In genomic region chr1:54542120-54542961, GRCh38 we compare ENCODE assay signal across 8 cellular contexts. TPM values are rescaled to one million over a fixed set of nuclear protein-coding genes. Genes with fewer than 3 reads are reported as not detected.
A peak's percentile ranks its signal among the peaks of the same experiment; 100 is the strongest.
DNase-seq lines count a peak whose midpoint lies in the region; ATAC-seq, FAIRE-seq and TF ChIP-seq lines count a peak whose summit lies in the region.

No MANE protein-coding gene starts in this region.

- no peak for TF ChIP-seq POLR2A in GM12891 (IDR thresholded peaks at IDR 0.05; ENCODE audit: low read depth, low read length)

- FAIRE-seq in GM12891 (lab: Jason Lieb, UNC): peak; percentile 47

- no peaks in the 10 kb centered on the region for H3K36me3 Mint-ChIP-seq in activated CD4-positive, alpha-beta T cell treated with anti-CD3 and anti-CD28 coated beads for 36 hours (ENCODE audit: low read depth)

- no peaks in the 10 kb centered on the region for H3K27me3 ChIP-seq in colonic mucosa
- H3K27me3 ChIP-seq in left lung: peaks cover 0 to 18% of the 10 kb centered on the region in 2 donors

- peak overlapping the region; percentile 58 for H3K27ac Mint-ChIP-seq in activated CD4-positive, alpha-beta T cell treated with anti-CD3 and anti-CD28 coated beads for 36 hours

- POLR2A ChIA-PET in activated CD4-positive, alpha-beta T cell treated with anti-CD3 and anti-CD28 coated beads for 36 hours (lab: Charles Lee): no interaction called here

- no peak for TF ChIP-seq CTCF in colonic mucosa (IDR thresholded peaks at IDR 0.05)
- TF ChIP-seq CTCF in left lung (IDR thresholded peaks at IDR 0.05): peak in 1 of 2 donors; percentile 13

- DNase-seq in GM12891 (ENCODE audit: insufficient read length, low spot score): peak; percentile 52
- DNase-seq in NCI-H2196 treated with DMSO at 0.1 percent for 48 hours (lab: John Stamatoyannopoulos, UW; ENCODE audit: unreplicated experiment): peak; percentile 78
- DNase-seq in activated CD4-positive, alpha-beta T cell treated with anti-CD3 and anti-CD28 coated beads for 36 hours: peak; percentile 79
- DNase-seq in colonic mucosa: peak; percentile 88
- peak; percentile 67 to 92 for DNase-seq in left lung
- peak; percentile 54 for DNase-seq in stimulated activated CD4-positive, alpha-beta T cell treated with anti-CD3 and anti-CD28 coated beads, Interleukin-2, amount 100 ng/mL, for 48 hours

- peak overlapping the region; percentile 74 for H3K4me3 Mint-ChIP-seq in activated CD4-positive, alpha-beta T cell treated with anti-CD3 and anti-CD28 coated beads for 36 hours

- ATAC-seq in HG02938 (IDR thresholded peaks at IDR 0.05; ENCODE audit: unreplicated experiment): peak; percentile 63
- ATAC-seq in activated CD4-positive, alpha-beta T cell treated with anti-CD3 and anti-CD28 coated beads for 36 hours: peak; percentile 89
- peak; percentile 94 for ATAC-seq in left lung
- ATAC-seq in GM19467 (IDR thresholded peaks at IDR 0.05; ENCODE audit: unreplicated experiment): no peak

- peaks cover 18% of the 10 kb centered on the region for H3K4me1 Mint-ChIP-seq in activated CD4-positive, alpha-beta T cell treated with anti-CD3 and anti-CD28 coated beads for 36 hours

- H3K27ac ChIP-seq in colonic mucosa (peak overlapping the region; percentile 69), left lung (peak overlapping the region; percentile 60 to 62)

- intact Hi-C loops in activated CD4-positive, alpha-beta T cell treated with anti-CD3 and anti-CD28 coated beads for 36 hours (cut with DNase I, micrococcal nuclease): loop anchor here in 1 of 2 experiments (1.0 to 5.0 kb wide), 3 partner anchors 173 to 342 kb away; partner anchors contain the start of genes CYB5RL, MRPL37, PARS2 and TTC4
- intact Hi-C loops in colonic mucosa (cut with DNase I): no loop called here
- intact Hi-C loops in left lung (cut with DNase I): no loop called here

- H3K9me3 ChIP-seq in colonic mucosa: no peaks in the 10 kb centered on the region
- no peaks in the 10 kb centered on the region for H3K9me3 ChIP-seq in left lung

- no peaks in the 10 kb centered on the region for H3K4me1 ChIP-seq in colonic mucosa
- peaks cover 11 to 28% of the 10 kb centered on the region in 2 donors for H3K4me1 ChIP-seq in left lung

- no peaks in the 10 kb centered on the region for H3K9me3 Mint-ChIP-seq in activated CD4-positive, alpha-beta T cell treated with anti-CD3 and anti-CD28 coated beads for 36 hours (ENCODE audit: low read depth)

- H3K36me3 ChIP-seq in colonic mucosa (no peaks in the 10 kb centered on the region), left lung (no peaks in the 10 kb centered on the region)

- peak overlapping the region; percentile 84 to 87 for H3K9ac ChIP-seq in colonic mucosa (ENCODE audit: low read depth in 2 of 2, low read length in 2 of 2)

- H3K4me3 ChIP-seq in colonic mucosa: peak overlapping the region; percentile 52
- peak overlapping the region; percentile 44 to 51 for H3K4me3 ChIP-seq in left lung

- peaks cover 2% of the 10 kb centered on the region for H3K27me3 Mint-ChIP-seq in activated CD4-positive, alpha-beta T cell treated with anti-CD3 and anti-CD28 coated beads for 36 hours

- CTCF ChIA-PET in activated CD4-positive, alpha-beta T cell treated with anti-CD3 and anti-CD28 coated beads for 36 hours (lab: Charles Lee): interaction anchor here (0.7 kb wide), 1 partner anchor 7 kb away, joined by 3 read pairs; no protein-coding TSS in a partner anchor

TF ChIP-seq in GM12891, 5 proteins besides CTCF, POLR2A, EP300 and RAD21:
- TF ChIP-seq POLR2AphosphoS5 (IDR thresholded peaks at IDR 0.05; ENCODE audit: low read depth, low read length) (no peak), POU2F2 (IDR thresholded peaks at IDR 0.05; ENCODE audit: low read depth, low read length) (no peak), PAX5 (IDR thresholded peaks at IDR 0.05; ENCODE audit: insufficient read depth, low read length, severe bottlenecking) (no peak), SPI1 (IDR thresholded peaks at IDR 0.05; ENCODE audit: low read depth, low read length) (no peak), TAF1 (IDR thresholded peaks at IDR 0.05; ENCODE audit: low read depth, low read length) (no peak)

RNA-seq across cellular contexts. Expression of gene ACOT11, which starts 5.7 kb away (rescaled TPM):
- 0.45 TPM for polyA plus RNA-seq in GM12891 (2012; ENCODE audit: low read depth, missing spikeins)
- 1 to 10 TPM; 2.0 TPM for total RNA-seq in activated CD4-positive, alpha-beta T cell treated with anti-CD3 and anti-CD28 coated beads for 36 hours
- total RNA-seq in colonic mucosa: 10 to 100 TPM; 43.3 to 82.5 TPM
- 10 to 100 TPM in 1 of 2 donors, 1 to 10 TPM in 1; 8.5 to 10.4 TPM for total RNA-seq in left lung
